Comparison of ENCODE assay signal across 8 cellular contexts in the genomic region with DNA sequence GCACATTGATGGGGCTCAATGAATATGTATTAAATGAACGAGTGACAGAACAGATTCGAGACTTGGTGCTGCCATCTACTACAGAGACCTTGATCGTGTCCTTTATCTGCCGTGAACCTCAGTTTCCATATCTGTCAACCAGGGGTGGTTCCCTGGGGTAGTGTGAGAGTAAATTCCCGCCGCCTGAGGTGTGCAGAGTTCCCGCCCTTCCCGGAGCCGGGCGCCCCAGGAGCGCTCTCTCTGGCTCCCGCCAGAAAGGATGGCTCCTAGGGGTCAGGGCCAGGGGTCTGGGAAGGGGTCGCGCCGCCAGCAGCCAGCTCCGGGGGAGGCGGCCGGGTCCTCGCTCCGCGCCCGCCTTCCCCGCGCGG. TPM values are rescaled to one million over a fixed set of nuclear protein-coding genes. Genes with fewer than 3 reads are reported as not detected.
A peak's percentile ranks its signal among the peaks of the same experiment; 100 is the strongest.
DNase-seq lines count a peak whose midpoint lies in the region; ATAC-seq and TF ChIP-seq lines count a peak whose summit lies in the region.

No MANE protein-coding gene starts in this region.

- H3K4me1 ChIP-seq in Panc1 (ENCODE audit: control insufficient read depth, insufficient read depth, low read length) (peaks cover 68% of the 10 kb centered on the region), psoas muscle (peaks cover 26% of the 10 kb centered on the region)

- intact Hi-C loops in Panc1 (cut with micrococcal nuclease; ENCODE audit: unreplicated experiment) (loop anchor here (2.0 to 10.0 kb wide), 2 partner anchors 77 to 331 kb away; no protein-coding TSS in a partner anchor), psoas muscle (cut with DNase I) (loop anchor here in 1 of 2 donors (5.0 to 10.0 kb wide), 2 partner anchors 46 to 221 kb away; no protein-coding TSS in a partner anchor)

- DNase-seq in Panc1 (ENCODE audit: low read depth, low spot score) = no peak
- DNase-seq in fibroblast of pulmonary artery (ENCODE audit: low read depth) = no peak
- no peak for DNase-seq in psoas muscle
- no peak for DNase-seq in effector CD8-positive, alpha-beta T cell (lab: John Stamatoyannopoulos, UW)
- no peak for DNase-seq in GM10266 (ENCODE audit: extremely low spot score)
- DNase-seq in islet precursor cell = no peak
- DNase-seq in NCI-H526 treated with DMSO at 0.1 percent for 48 hours (lab: John Stamatoyannopoulos, UW) = no peak

- H3K36me3 ChIP-seq in Panc1 (ENCODE audit: control insufficient read depth, insufficient read depth, low read length) (no peaks in the 10 kb centered on the region), psoas muscle (ENCODE audit: insufficient read depth in 1 of 2, low read depth in 1 of 2) (no peaks in the 10 kb centered on the region)

- H3K27ac ChIP-seq in Panc1 (ENCODE audit: low read length) (peak overlapping the region; percentile 97), psoas muscle (peak overlapping the region; percentile 86)

- BruUV-seq in Panc1 (replicated peaks; lab: Mats Ljungman, UMichigan) = no TSS peak

- no peaks in the 10 kb centered on the region for H3K27me3 ChIP-seq in Panc1 (ENCODE audit: control insufficient read depth, insufficient read depth, low read length)
- H3K27me3 ChIP-seq in psoas muscle (ENCODE audit: insufficient read depth in 3 of 3, low read length in 2 of 3) = no peaks in the 10 kb centered on the region

- TF ChIP-seq CTCF in Panc1 (IDR thresholded peaks at IDR 0.05) = no peak
- no peak for TF ChIP-seq CTCF in fibroblast of pulmonary artery (IDR thresholded peaks at IDR 0.05; ENCODE audit: low read length, missing control alignments)
- TF ChIP-seq CTCF in psoas muscle (IDR thresholded peaks at IDR 0.05) = no peak
- no peak for TF ChIP-seq CTCF in GM10266 (IDR thresholded peaks at IDR 0.05; ENCODE audit: control insufficient read depth, insufficient read depth, low read depth, missing control alignments)

- H3K9me3 ChIP-seq in Panc1 (ENCODE audit: control insufficient read depth, insufficient read depth, low read depth, low read length) (peaks cover 2% of the 10 kb centered on the region; the same call in 1 of the 2 replicates), psoas muscle (no peaks in the 10 kb centered on the region)

- peak; percentile 27 for ATAC-seq in GM19328 (IDR thresholded peaks at IDR 0.05; ENCODE audit: unreplicated experiment)
- ATAC-seq in Panc1 = peak; percentile 40
- ATAC-seq in psoas muscle = peak in 3 of 4 donors; percentile 17 to 26 (median 25)

- H3K4me3 ChIP-seq in Panc1 (ENCODE audit: low read depth in 2 of 2, low read length in 2 of 2) (peak overlapping the region; percentile 76 to 80), fibroblast of pulmonary artery (replicated peaks; ENCODE audit: low read depth, low read length) (peak overlapping the region; percentile 40), psoas muscle (peak overlapping the region; percentile 81)

- WGBS in psoas muscle, 3 donors = 6 to 10% (median 7%) methylated on average over 18 to 25 of the region's 25 CpGs

- in situ Hi-C loops in Panc1 (cut with HindIII; ENCODE audit: low pct_unique_long_range_greater_than_20kb, low sequenced_read_pairs) = no loop called here

- POLR2A ChIA-PET in Panc1 (lab: Charles Lee) = no interaction called here

- CTCF ChIA-PET in Panc1 (lab: Charles Lee) = no interaction called here

RNA-seq across cellular contexts. Expression of a gene that starts 0.3 kb away (rescaled TPM):
- total RNA-seq in Panc1 (2021; ENCODE audit: unreplicated experiment) (39.7 TPM), psoas muscle (10 to 100 TPM in 1 of 4 donors, 1 to 10 TPM in 3; 2.8 to 11.5 (median 5.8) TPM)
- polyA plus RNA-seq in Panc1 (2012; ENCODE audit: insufficient read length) = 19.4 TPM
- polyA plus RNA-seq in psoas muscle = 1 to 10 TPM in 1 of 3 donors, under 1 TPM in 2; 0.43 to 1.1 (median 0.94) TPM
